8 cellular contexts compared by ENCODE assay signal in the genomic region with DNA sequence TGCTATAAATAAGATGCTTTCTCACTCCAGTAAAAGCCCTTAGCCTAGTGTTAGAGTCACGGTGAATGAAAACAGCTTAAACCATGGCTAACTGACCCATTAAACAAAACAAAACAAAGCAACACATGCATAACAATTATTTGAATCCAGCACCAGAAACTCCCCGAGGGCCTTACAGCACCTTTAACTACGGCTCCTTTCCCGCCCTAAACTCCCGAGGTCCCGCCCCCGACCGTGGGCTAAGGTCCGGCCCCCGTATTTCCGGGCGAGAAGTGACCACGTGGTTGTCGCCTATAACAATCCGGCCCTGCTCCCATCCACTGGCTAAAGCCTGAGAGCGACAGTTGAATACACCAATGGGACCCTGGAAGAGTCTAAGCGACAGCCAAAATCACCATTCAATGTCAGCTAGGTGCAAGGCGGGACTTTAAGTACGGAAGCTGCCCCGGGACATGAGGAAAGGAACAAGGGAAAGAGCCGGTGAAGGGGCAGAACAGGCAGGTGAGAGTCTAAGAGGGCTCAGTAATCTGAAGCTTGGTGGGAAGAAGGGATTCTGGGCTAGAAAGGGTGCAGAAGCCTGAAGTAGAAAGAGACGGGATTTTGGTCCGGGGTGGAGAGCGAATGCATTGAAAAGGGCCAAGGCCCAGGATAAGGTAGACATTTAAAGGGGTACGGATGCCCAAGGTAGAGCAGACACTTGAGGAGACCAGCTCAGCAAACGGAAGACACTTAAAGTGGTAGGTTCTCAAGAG. TPM values are rescaled to one million over a fixed set of nuclear protein-coding genes. Genes with fewer than 3 reads are reported as not detected.
A peak's percentile ranks its signal among the peaks of the same experiment; 100 is the strongest.
DNase-seq lines count a peak whose midpoint lies in the region; ATAC-seq and TF ChIP-seq lines count a peak whose summit lies in the region.

A gene (plus strand): TSS at position 448 of the 752 bp plus-strand sequence. CDS start 351 bp downstream, outside the sequence.

- peak within 1 kb of the TSS; percentile 62 for H3K4me3 ChIP-seq in BJ (ENCODE audit: low read depth, low read length)

- CTCF ChIA-PET in BJ (lab: Yijun Ruan, JAX): interaction anchor here (1.0 to 3.6 kb wide), 7 partner anchors 9 to 102 kb away, joined by 3 to 23 read pairs (median 4); a partner anchor contains a TSS
- CTCF ChIA-PET in activated CD4-positive, alpha-beta T cell treated with anti-CD3 and anti-CD28 coated beads for 36 hours (lab: Charles Lee): interaction anchor here (0.5 to 6.5 kb wide), 12 partner anchors 13 to 648 kb away, joined by 3 to 82 read pairs (median 4); a partner anchor contains a TSS

- peaks cover 21% of the 10 kb centered on the region for H3K4me1 Mint-ChIP-seq in activated CD4-positive, alpha-beta T cell treated with anti-CD3 and anti-CD28 coated beads for 36 hours

- H3K4me3 Mint-ChIP-seq in activated CD4-positive, alpha-beta T cell treated with anti-CD3 and anti-CD28 coated beads for 36 hours: no peak within 1 kb of the TSS

- peaks cover 4% of the 10 kb centered on the region for H3K36me3 ChIP-seq in BJ (ENCODE audit: control insufficient read depth, insufficient read depth, low read length)

- intact Hi-C loops in activated CD4-positive, alpha-beta T cell treated with anti-CD3 and anti-CD28 coated beads for 36 hours (cut with DNase I, micrococcal nuclease): loop anchor here (1.0 to 5.0 kb wide), 10 partner anchors 9 to 189 kb away; a partner anchor contains a TSS

- no peak for TF ChIP-seq CTCF in BJ (IDR thresholded peaks at IDR 0.05; ENCODE audit: insufficient read depth, low read depth, low read length)

- DNase-seq in BJ (ENCODE audit: low read depth) (peak; percentile 98), NCI-H524 treated with DMSO at 0.1 percent for 48 hours (lab: John Stamatoyannopoulos, UW) (peak; percentile 98), kidney glomerular epithelial cell (lab: John Stamatoyannopoulos, UW) (peak; percentile 99)
- DNase-seq in activated CD4-positive, alpha-beta T cell treated with anti-CD3 and anti-CD28 coated beads for 36 hours: peak; percentile 97
- peak; percentile 95 to 97 for DNase-seq in stimulated activated CD4-positive, alpha-beta T cell treated with anti-CD3 and anti-CD28 coated beads, Interleukin-15, amount 100 ng/mL, for 48 hours (ENCODE audit: low read depth in 2 of 2)

- peak within 1 kb of the TSS; percentile 62 for H3K27ac ChIP-seq in cingulate gyrus (ENCODE audit: low read depth, low read length)

- no peaks in the 10 kb centered on the region for H3K27me3 ChIP-seq in BJ (ENCODE audit: control insufficient read depth, insufficient read depth, low read length)

- no peak within 1 kb of the TSS for H3K27ac Mint-ChIP-seq in activated CD4-positive, alpha-beta T cell treated with anti-CD3 and anti-CD28 coated beads for 36 hours

- no peaks in the 10 kb centered on the region for H3K27me3 Mint-ChIP-seq in activated CD4-positive, alpha-beta T cell treated with anti-CD3 and anti-CD28 coated beads for 36 hours

- POLR2A ChIA-PET in BJ (lab: Charles Lee): no interaction called here
- POLR2A ChIA-PET in activated CD4-positive, alpha-beta T cell treated with anti-CD3 and anti-CD28 coated beads for 36 hours (lab: Charles Lee): interaction anchor here (0.6 to 2.5 kb wide), 8 partner anchors 10 to 98 kb away, joined by 3 to 10 read pairs (median 4); a partner anchor contains a TSS

- peaks cover 31% of the 10 kb centered on the region for H3K36me3 Mint-ChIP-seq in activated CD4-positive, alpha-beta T cell treated with anti-CD3 and anti-CD28 coated beads for 36 hours (ENCODE audit: low read depth)

- no peaks in the 10 kb centered on the region for H3K9me3 Mint-ChIP-seq in activated CD4-positive, alpha-beta T cell treated with anti-CD3 and anti-CD28 coated beads for 36 hours (ENCODE audit: low read depth)

- peak; percentile 97 for ATAC-seq in GM19324 (IDR thresholded peaks at IDR 0.05; ENCODE audit: low FRiP score, unreplicated experiment)
- peak; percentile 99 for ATAC-seq in HG03460 (IDR thresholded peaks at IDR 0.05; ENCODE audit: unreplicated experiment)
- ATAC-seq in activated CD4-positive, alpha-beta T cell treated with anti-CD3 and anti-CD28 coated beads for 36 hours: peak; percentile 99

RNA-seq across cellular contexts. Expression of the gene that starts here (rescaled TPM):
- polyA plus RNA-seq in BJ (2011; rRNA removed): 26.5 and 40.5 TPM in 2 replicates
- polyA minus RNA-seq in BJ (2011; rRNA and poly(A)+ RNA removed): 26.9 and 52.6 TPM in 2 replicates
- total RNA-seq in activated CD4-positive, alpha-beta T cell treated with anti-CD3 and anti-CD28 coated beads for 36 hours: 10 to 100 TPM; 38.0 to 42.4 TPM

Comparison
In these comparisons a context has a peak if more than half of its experiments do, and no peak if none do; other contexts are left out.
1. Peak in every context shown above with its lines: DNase-seq, ATAC-seq, H3K4me3 ChIP-seq and H3K27ac ChIP-seq.